8 cellular contexts compared by ENCODE assay signal in the genomic region with DNA sequence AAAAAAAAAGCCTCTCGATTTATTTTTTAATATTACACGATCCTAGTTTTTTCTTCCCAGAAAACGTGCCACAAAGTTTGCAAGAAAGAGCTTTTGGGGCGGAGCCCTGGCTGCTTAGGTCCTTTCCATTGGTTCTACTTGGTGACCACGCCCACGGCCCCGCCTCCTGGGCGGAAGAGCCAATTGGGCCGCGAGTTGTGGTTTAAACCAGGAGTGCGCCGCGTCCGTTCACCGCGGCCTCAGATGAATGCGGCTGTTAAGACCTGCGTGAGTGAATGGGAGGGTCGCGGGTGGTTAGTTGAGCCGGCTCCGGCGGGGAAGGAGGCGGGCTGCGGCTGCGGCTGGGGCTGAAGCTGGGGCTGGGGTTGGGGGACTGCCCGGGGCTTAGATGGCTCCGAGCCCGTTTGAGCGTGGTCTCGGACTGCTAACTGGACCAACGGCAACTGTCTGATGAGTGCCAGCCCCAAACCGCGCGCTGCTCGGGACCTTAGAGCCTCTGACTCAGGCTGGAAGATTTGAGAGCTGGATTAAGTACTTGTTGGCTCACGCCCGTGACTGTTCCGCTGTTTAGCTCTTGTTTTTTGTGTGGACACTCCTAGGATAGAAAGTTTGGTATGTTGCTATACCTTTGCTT. TPM values are rescaled to one million over a fixed set of nuclear protein-coding genes. Genes with fewer than 3 reads are reported as not detected.
DNase-seq lines count a peak whose midpoint lies in the region; ATAC-seq and TF ChIP-seq lines count a peak whose summit lies in the region.

A gene (plus strand): TSS at position 231 of the 634 bp plus-strand sequence. CDS start 458 bp downstream, outside the sequence.

- peak within 1 kb of the TSS; percentile 90 for H3K27ac Mint-ChIP-seq in activated T-cell treated with anti-CD3 and anti-CD28 coated beads, Interleukin-2, amount 50 U/mL, for 72 hours
- peak within 1 kb of the TSS; percentile 74 to 97 (median 96) for H3K27ac Mint-ChIP-seq in naive thymus-derived CD8-positive, alpha-beta T cell
- peak within 1 kb of the TSS; percentile 92 for H3K27ac Mint-ChIP-seq in stimulated activated naive B cell treated with anti-CD40 and anti-IgM and Interleukin-4, amounts not matched to agents 10 μg/mL and 1 μg/mL and 100 μg/mL, for 72 hours

- H3K4me3 ChIP-seq in DND-41 (ENCODE audit: low read depth in 1 of 2, low read length in 2 of 2) = peak within 1 kb of the TSS; percentile 41 to 78

- H3K27me3 ChIP-seq in DND-41 (ENCODE audit: insufficient read depth, low read length, poor library complexity) = no peaks in the 10 kb centered on the region

- H3K79me2 ChIP-seq in DND-41 (ENCODE audit: insufficient read depth, low read length) = peaks cover 72% of the 10 kb centered on the region

- H3K36me3 Mint-ChIP-seq in activated T-cell treated with anti-CD3 and anti-CD28 coated beads, Interleukin-2, amount 50 U/mL, for 72 hours (ENCODE audit: insufficient read depth in 2 of 2) = peaks cover 10 to 24% of the 10 kb centered on the region in 2 donors
- peaks cover 0 to 2% (median 0%) of the 10 kb centered on the region in 3 donors for H3K36me3 Mint-ChIP-seq in naive thymus-derived CD8-positive, alpha-beta T cell
- H3K36me3 Mint-ChIP-seq in stimulated activated naive B cell treated with anti-CD40 and anti-IgM and Interleukin-4, amounts not matched to agents 10 μg/mL and 1 μg/mL and 100 μg/mL, for 72 hours = peaks cover 8 to 12% of the 10 kb centered on the region in 2 donors

- H3K4me3 Mint-ChIP-seq in activated T-cell treated with anti-CD3 and anti-CD28 coated beads, Interleukin-2, amount 50 U/mL, for 72 hours = peak within 1 kb of the TSS; percentile 90 to 95
- peak within 1 kb of the TSS; percentile 91 to 97 (median 95) for H3K4me3 Mint-ChIP-seq in naive thymus-derived CD8-positive, alpha-beta T cell
- H3K4me3 Mint-ChIP-seq in stimulated activated naive B cell treated with anti-CD40 and anti-IgM and Interleukin-4, amounts not matched to agents 10 μg/mL and 1 μg/mL and 100 μg/mL, for 72 hours = peak within 1 kb of the TSS; percentile 93 to 94

- POLR2A ChIA-PET in naive thymus-derived CD8-positive, alpha-beta T cell (lab: Charles Lee) = interaction anchor here (0.6 to 1.4 kb wide), 2 partner anchors 17 to 19 kb away, joined by 3 to 5 read pairs; no protein-coding TSS in a partner anchor

- H3K9me3 ChIP-seq in DND-41 (ENCODE audit: insufficient read depth, low read length, severe bottlenecking) = no peaks in the 10 kb centered on the region
- H3K9me3 ChIP-seq in KOPT-K1 (ENCODE audit: insufficient read depth, low read length, poor library complexity, severe bottlenecking) = no peaks in the 10 kb centered on the region

- TF ChIP-seq CTCF in DND-41 (IDR thresholded peaks at IDR 0.05; ENCODE audit: borderline replicate concordance, extremely low read depth, low read length, poor library complexity, severe bottlenecking) = no peak

- H3K4me1 ChIP-seq in DND-41 (ENCODE audit: insufficient read depth, low read length) = peaks cover 77% of the 10 kb centered on the region

- H3K27ac ChIP-seq in DND-41 (ENCODE audit: low read length) (peak within 1 kb of the TSS; percentile 89), KOPT-K1 (ENCODE audit: low read depth, low read length, poor library complexity, severe bottlenecking) (peak within 1 kb of the TSS; percentile 83)

- peaks cover 37% of the 10 kb centered on the region for H3K36me3 ChIP-seq in DND-41 (ENCODE audit: insufficient read depth, low read length)
- peaks cover 44% of the 10 kb centered on the region for H3K36me3 ChIP-seq in KOPT-K1 (ENCODE audit: insufficient read depth, low read length)

- peak within 1 kb of the TSS; percentile 82 for H3K9ac ChIP-seq in DND-41 (ENCODE audit: low read depth, low read length)

- H3K9me3 Mint-ChIP-seq in activated T-cell treated with anti-CD3 and anti-CD28 coated beads, Interleukin-2, amount 50 U/mL, for 72 hours = no peaks in the 10 kb centered on the region
- H3K9me3 Mint-ChIP-seq in naive thymus-derived CD8-positive, alpha-beta T cell = no peaks in the 10 kb centered on the region
- H3K9me3 Mint-ChIP-seq in stimulated activated naive B cell treated with anti-CD40 and anti-IgM and Interleukin-4, amounts not matched to agents 10 μg/mL and 1 μg/mL and 100 μg/mL, for 72 hours = no peaks in the 10 kb centered on the region

- peak within 1 kb of the TSS; percentile 78 for H3K4me2 ChIP-seq in DND-41 (ENCODE audit: insufficient read depth, low read length)

- peak; percentile 81 for ATAC-seq in DND-41 (ENCODE audit: insufficient read depth, low read depth)
- peak; percentile 67 for ATAC-seq in GM21825 (IDR thresholded peaks at IDR 0.05; ENCODE audit: unreplicated experiment)
- ATAC-seq in activated T-cell treated with anti-CD3 and anti-CD28 coated beads, Interleukin-2, amount 50 U/mL, for 72 hours (replicated peaks in 1 of 2) = peak; percentile 81 to 84
- peak; percentile 72 to 78 for ATAC-seq in naive thymus-derived CD8-positive, alpha-beta T cell
- peak; percentile 73 to 77 for ATAC-seq in stimulated activated naive B cell treated with anti-CD40 and anti-IgM and Interleukin-4, amounts not matched to agents 10 μg/mL and 1 μg/mL and 100 μg/mL, for 72 hours (replicated peaks)

- H3K27me3 Mint-ChIP-seq in activated T-cell treated with anti-CD3 and anti-CD28 coated beads, Interleukin-2, amount 50 U/mL, for 72 hours (ENCODE audit: low read depth) = no peaks in the 10 kb centered on the region
- no peaks in the 10 kb centered on the region for H3K27me3 Mint-ChIP-seq in naive thymus-derived CD8-positive, alpha-beta T cell
- no peaks in the 10 kb centered on the region for H3K27me3 Mint-ChIP-seq in stimulated activated naive B cell treated with anti-CD40 and anti-IgM and Interleukin-4, amounts not matched to agents 10 μg/mL and 1 μg/mL and 100 μg/mL, for 72 hours

- DNase-seq in DND-41 = peak; percentile 96
- peak; percentile 97 for DNase-seq in RKO (ENCODE audit: low spot score)
- DNase-seq in activated T-cell treated with anti-CD3 and anti-CD28 coated beads, Interleukin-2, amount 50 U/mL, for 72 hours = peak; percentile 94 to 95
- peak; percentile 94 for DNase-seq in fibroblast of gingiva (ENCODE audit: low read depth)
- DNase-seq in naive thymus-derived CD8-positive, alpha-beta T cell = peak; percentile 79 to 92 (median 86)
- DNase-seq in stimulated activated naive B cell treated with anti-CD40 and anti-IgM and Interleukin-4, amounts not matched to agents 10 μg/mL and 1 μg/mL and 100 μg/mL, for 72 hours = peak; percentile 84

- peak within 1 kb of the TSS; percentile 65 for H2AFZ ChIP-seq in DND-41 (ENCODE audit: low read depth, low read length)

- H4K20me1 ChIP-seq in DND-41 (ENCODE audit: insufficient read depth, low read length) = peaks cover 5% of the 10 kb centered on the region; the same call in 1 of the 2 replicates

- H3K4me1 Mint-ChIP-seq in activated T-cell treated with anti-CD3 and anti-CD28 coated beads, Interleukin-2, amount 50 U/mL, for 72 hours (ENCODE audit: low read depth) = peaks cover 73% of the 10 kb centered on the region
- H3K4me1 Mint-ChIP-seq in naive thymus-derived CD8-positive, alpha-beta T cell = peaks cover 22 to 78% (median 66%) of the 10 kb centered on the region in 4 donors
- peaks cover 31 to 62% of the 10 kb centered on the region in 2 donors for H3K4me1 Mint-ChIP-seq in stimulated activated naive B cell treated with anti-CD40 and anti-IgM and Interleukin-4, amounts not matched to agents 10 μg/mL and 1 μg/mL and 100 μg/mL, for 72 hours

RNA-seq across cellular contexts. Expression of the gene that starts here (rescaled TPM):
- total RNA-seq in activated T-cell treated with anti-CD3 and anti-CD28 coated beads, Interleukin-2, amount 50 U/mL, for 72 hours = 100 to 1,000 TPM; 112 to 137 TPM
- total RNA-seq in naive thymus-derived CD8-positive, alpha-beta T cell = 1 to 10 TPM; 2.7 to 4.2 TPM
- 10 to 100 TPM in 1 of 3 donors, 1 to 10 TPM in 2; 7.1 to 18.9 (median 8.9) TPM for polyA plus RNA-seq in naive thymus-derived CD8-positive, alpha-beta T cell

Comparison
In these comparisons a context has a peak if more than half of its experiments do, and no peak if none do; other contexts are left out.
1. Peak in every context shown above with its lines: DNase-seq, ATAC-seq, H3K4me3 ChIP-seq and H3K27ac ChIP-seq.
2. RNA of the gene that starts here (total RNA-seq): 112 to 137 TPM in activated T-cell treated with anti-CD3 and anti-CD28 coated beads, Interleukin-2, amount 50 U/mL, for 72 hours; 2.7 to 4.2 TPM in naive thymus-derived CD8-positive, alpha-beta T cell; every median in the first group is over 10 times any median in the second.